Comparison of ENCODE assay signal across 13 cellular contexts in genomic region chr3:4410174-4410573, GRCh38. TPM values are rescaled to one million over a fixed set of nuclear protein-coding genes. Genes with fewer than 3 reads are reported as not detected.
A peak's percentile ranks its signal among the peaks of the same experiment; 100 is the strongest.
DNase-seq lines count a peak whose midpoint lies in the region; ATAC-seq and TF ChIP-seq lines count a peak whose summit lies in the region.
"Had no signal": no experiment of that assay in that cellular context is flagged by ENCODE, and none has a peak within 500 bp of the region (broad histone marks: within the 10 kb centered on the region; RNA-seq: fewer than 3 reads in every experiment).

No MANE protein-coding gene starts in this region.

- no peaks in the 10 kb centered on the region for H3K27me3 ChIP-seq in tibial artery
- H3K27me3 ChIP-seq: heart right ventricle, MG63 had no signal

- no peak for TF ChIP-seq CTCF in tibial artery (IDR thresholded peaks at IDR 0.05)

- H3K4me3 Mint-ChIP-seq in activated T-cell treated with anti-CD3 and anti-CD28 coated beads, Interleukin-2, amount 50 U/mL, for 72 hours: peak overlapping the region; percentile 76 to 97
- peak overlapping the region; percentile 69 for H3K4me3 Mint-ChIP-seq in activated naive CD8-positive, alpha-beta T cell treated with anti-CD3 and anti-CD28 coated beads, Interleukin-2, amount 10 ng/mL, durations not matched to agents 7 days and 5 days
- H3K4me3 Mint-ChIP-seq: neural crest cell had no signal

- peak overlapping the region; percentile 1 to 37 for H3K27ac ChIP-seq in tibial artery
- H3K27ac ChIP-seq: heart right ventricle had no signal

- in situ Hi-C loops in G401 (cut with HindIII; ENCODE audit: low sequenced_read_pairs): no loop called here

- no peaks in the 10 kb centered on the region for H3K27me3 Mint-ChIP-seq in activated T-cell treated with anti-CD3 and anti-CD28 coated beads, Interleukin-2, amount 50 U/mL, for 72 hours (ENCODE audit: low read depth)
- no peaks in the 10 kb centered on the region for H3K27me3 Mint-ChIP-seq in activated naive CD8-positive, alpha-beta T cell treated with anti-CD3 and anti-CD28 coated beads, Interleukin-2, amount 10 ng/mL, durations not matched to agents 7 days and 5 days

- peaks cover 0 to 8% (median 0%) of the 10 kb centered on the region in 3 donors for H3K36me3 ChIP-seq in tibial artery
- H3K36me3 ChIP-seq: MG63 had no signal

- DNase-seq in activated T-cell treated with anti-CD3 and anti-CD28 coated beads, Interleukin-2, amount 50 U/mL, for 72 hours: no peak
- DNase-seq in activated T-cell treated with anti-CD3 and anti-CD28 coated beads for 4 hours: no peak
- no peak for DNase-seq in activated naive CD8-positive, alpha-beta T cell treated with anti-CD3 and anti-CD28 coated beads, Interleukin-2, amount 10 ng/mL, durations not matched to agents 7 days and 5 days
- no peak for DNase-seq in tibial artery
- no peak for DNase-seq in G401 (ENCODE audit: low spot score)
- no peak for DNase-seq in Kasumi-1 (lab: John Stamatoyannopoulos, UW)
- DNase-seq: heart right ventricle, MG63, NCI-H2171 treated with DMSO at 0.1 percent for 48 hours had no signal

- H3K4me1 ChIP-seq in tibial artery: peaks cover 0 to 30% (median 5%) of the 10 kb centered on the region in 4 donors

- H3K27ac Mint-ChIP-seq in activated T-cell treated with anti-CD3 and anti-CD28 coated beads, Interleukin-2, amount 50 U/mL, for 72 hours: peak overlapping the region; percentile 99
- peak overlapping the region; percentile 79 for H3K27ac Mint-ChIP-seq in activated naive CD8-positive, alpha-beta T cell treated with anti-CD3 and anti-CD28 coated beads, Interleukin-2, amount 10 ng/mL, durations not matched to agents 7 days and 5 days

- POLR2A ChIA-PET in activated naive CD8-positive, alpha-beta T cell treated with anti-CD3 and anti-CD28 coated beads, Interleukin-2, amount 10 ng/mL, durations not matched to agents 7 days and 5 days (lab: Charles Lee): interaction anchor here (1.7 to 2.0 kb wide), 3 partner anchors 12 to 84 kb away, joined by 4 to 7 read pairs (median 6); no protein-coding TSS in a partner anchor

- peak; percentile 61 to 64 for ATAC-seq in activated T-cell treated with anti-CD3 and anti-CD28 coated beads, Interleukin-2, amount 50 U/mL, for 72 hours (replicated peaks in 1 of 2)
- peak; percentile 48 for ATAC-seq in HG03432 (IDR thresholded peaks at IDR 0.05; ENCODE audit: unreplicated experiment)
- no peak for ATAC-seq in activated naive CD8-positive, alpha-beta T cell treated with anti-CD3 and anti-CD28 coated beads, Interleukin-2, amount 10 ng/mL, durations not matched to agents 7 days and 5 days (ENCODE audit: low read depth)
- ATAC-seq in HG03139 (IDR thresholded peaks at IDR 0.05; ENCODE audit: unreplicated experiment): no peak
- ATAC-seq: heart right ventricle, left lobe of liver had no signal

- peaks cover 6 to 7% of the 10 kb centered on the region in 2 donors for H3K36me3 Mint-ChIP-seq in activated T-cell treated with anti-CD3 and anti-CD28 coated beads, Interleukin-2, amount 50 U/mL, for 72 hours (ENCODE audit: insufficient read depth in 2 of 2)
- peaks cover 32% of the 10 kb centered on the region for H3K36me3 Mint-ChIP-seq in activated naive CD8-positive, alpha-beta T cell treated with anti-CD3 and anti-CD28 coated beads, Interleukin-2, amount 10 ng/mL, durations not matched to agents 7 days and 5 days

- intact Hi-C loops in tibial artery (cut with DNase I; ENCODE audit: low total_unique reads): loop anchor here (5.0 kb wide), 1 partner anchor 53 kb away; no protein-coding TSS in a partner anchor

- H3K4me3 ChIP-seq in tibial artery: no peak overlapping the region
- H3K4me3 ChIP-seq: heart right ventricle, MG63 had no signal

- no peaks in the 10 kb centered on the region for H3K9me3 Mint-ChIP-seq in activated T-cell treated with anti-CD3 and anti-CD28 coated beads, Interleukin-2, amount 50 U/mL, for 72 hours
- H3K9me3 Mint-ChIP-seq in activated naive CD8-positive, alpha-beta T cell treated with anti-CD3 and anti-CD28 coated beads, Interleukin-2, amount 10 ng/mL, durations not matched to agents 7 days and 5 days: no peaks in the 10 kb centered on the region
- H3K9me3 Mint-ChIP-seq: neural crest cell had no signal

- no peaks in the 10 kb centered on the region for H3K9me3 ChIP-seq in tibial artery
- H3K9me3 ChIP-seq: heart right ventricle, MG63 had no signal

- peaks cover 56% of the 10 kb centered on the region for H3K4me1 Mint-ChIP-seq in activated T-cell treated with anti-CD3 and anti-CD28 coated beads, Interleukin-2, amount 50 U/mL, for 72 hours (ENCODE audit: low read depth)
- peaks cover 29% of the 10 kb centered on the region for H3K4me1 Mint-ChIP-seq in activated naive CD8-positive, alpha-beta T cell treated with anti-CD3 and anti-CD28 coated beads, Interleukin-2, amount 10 ng/mL, durations not matched to agents 7 days and 5 days
- H3K4me1 Mint-ChIP-seq: neural crest cell had no signal

RNA-seq across cellular contexts. Expression of gene SUMF1, which starts 56.9 kb away (rescaled TPM):
- total RNA-seq in activated T-cell treated with anti-CD3 and anti-CD28 coated beads, Interleukin-2, amount 50 U/mL, for 72 hours: 1 to 10 TPM; 5.0 to 7.2 TPM
- 10 to 100 TPM in 1 of 2 experiments, 1 to 10 TPM in 1; 9.1 to 13.7 TPM for total RNA-seq in activated naive CD8-positive, alpha-beta T cell treated with anti-CD3 and anti-CD28 coated beads, Interleukin-2, amount 10 ng/mL, durations not matched to agents 7 days and 5 days
- total RNA-seq in G401 (2014; rRNA removed; shearing (Covaris generic)): 30.4 and 31.9 TPM in 2 replicates

Comparison
In these comparisons a context has a peak if more than half of its experiments do, and no peak if none do; other contexts are left out.
1. ATAC-seq: peak in activated T-cell treated with anti-CD3 and anti-CD28 coated beads, Interleukin-2, amount 50 U/mL, for 72 hours (2 of 2) and HG03432 (single experiment); none in activated naive CD8-positive, alpha-beta T cell treated with anti-CD3 and anti-CD28 coated beads, Interleukin-2, amount 10 ng/mL, durations not matched to agents 7 days and 5 days (single experiment) and HG03139 (single experiment).